In the genomic region with DNA sequence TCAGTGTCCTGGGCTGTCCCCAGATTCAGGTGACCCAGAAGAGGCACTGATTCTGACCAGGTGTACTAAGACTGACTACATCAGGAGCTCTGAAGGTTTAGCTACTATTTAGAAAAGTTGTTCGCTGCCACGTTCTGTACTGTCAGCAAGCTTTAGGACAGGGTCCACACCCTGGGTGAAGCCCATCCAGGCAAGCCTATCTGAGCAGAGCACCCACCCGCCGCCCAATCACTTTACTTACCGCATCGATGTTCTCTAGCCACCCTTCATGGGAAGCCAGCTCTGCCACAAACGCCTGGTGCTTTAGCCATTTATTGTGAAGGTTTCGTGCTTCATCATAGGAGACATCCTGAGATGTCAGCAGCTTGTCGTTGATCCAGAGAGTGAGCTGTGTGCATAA, we compare ENCODE assay signal across 1 cellular context.
TF ChIP-seq lines count a peak whose summit lies in the region.

No MANE protein-coding gene starts in this region.

TF ChIP-seq in GM23338, 12 proteins besides CTCF, POLR2A, EP300 and RAD21 (continued from another document):
- TF ChIP-seq, protein P1, sequence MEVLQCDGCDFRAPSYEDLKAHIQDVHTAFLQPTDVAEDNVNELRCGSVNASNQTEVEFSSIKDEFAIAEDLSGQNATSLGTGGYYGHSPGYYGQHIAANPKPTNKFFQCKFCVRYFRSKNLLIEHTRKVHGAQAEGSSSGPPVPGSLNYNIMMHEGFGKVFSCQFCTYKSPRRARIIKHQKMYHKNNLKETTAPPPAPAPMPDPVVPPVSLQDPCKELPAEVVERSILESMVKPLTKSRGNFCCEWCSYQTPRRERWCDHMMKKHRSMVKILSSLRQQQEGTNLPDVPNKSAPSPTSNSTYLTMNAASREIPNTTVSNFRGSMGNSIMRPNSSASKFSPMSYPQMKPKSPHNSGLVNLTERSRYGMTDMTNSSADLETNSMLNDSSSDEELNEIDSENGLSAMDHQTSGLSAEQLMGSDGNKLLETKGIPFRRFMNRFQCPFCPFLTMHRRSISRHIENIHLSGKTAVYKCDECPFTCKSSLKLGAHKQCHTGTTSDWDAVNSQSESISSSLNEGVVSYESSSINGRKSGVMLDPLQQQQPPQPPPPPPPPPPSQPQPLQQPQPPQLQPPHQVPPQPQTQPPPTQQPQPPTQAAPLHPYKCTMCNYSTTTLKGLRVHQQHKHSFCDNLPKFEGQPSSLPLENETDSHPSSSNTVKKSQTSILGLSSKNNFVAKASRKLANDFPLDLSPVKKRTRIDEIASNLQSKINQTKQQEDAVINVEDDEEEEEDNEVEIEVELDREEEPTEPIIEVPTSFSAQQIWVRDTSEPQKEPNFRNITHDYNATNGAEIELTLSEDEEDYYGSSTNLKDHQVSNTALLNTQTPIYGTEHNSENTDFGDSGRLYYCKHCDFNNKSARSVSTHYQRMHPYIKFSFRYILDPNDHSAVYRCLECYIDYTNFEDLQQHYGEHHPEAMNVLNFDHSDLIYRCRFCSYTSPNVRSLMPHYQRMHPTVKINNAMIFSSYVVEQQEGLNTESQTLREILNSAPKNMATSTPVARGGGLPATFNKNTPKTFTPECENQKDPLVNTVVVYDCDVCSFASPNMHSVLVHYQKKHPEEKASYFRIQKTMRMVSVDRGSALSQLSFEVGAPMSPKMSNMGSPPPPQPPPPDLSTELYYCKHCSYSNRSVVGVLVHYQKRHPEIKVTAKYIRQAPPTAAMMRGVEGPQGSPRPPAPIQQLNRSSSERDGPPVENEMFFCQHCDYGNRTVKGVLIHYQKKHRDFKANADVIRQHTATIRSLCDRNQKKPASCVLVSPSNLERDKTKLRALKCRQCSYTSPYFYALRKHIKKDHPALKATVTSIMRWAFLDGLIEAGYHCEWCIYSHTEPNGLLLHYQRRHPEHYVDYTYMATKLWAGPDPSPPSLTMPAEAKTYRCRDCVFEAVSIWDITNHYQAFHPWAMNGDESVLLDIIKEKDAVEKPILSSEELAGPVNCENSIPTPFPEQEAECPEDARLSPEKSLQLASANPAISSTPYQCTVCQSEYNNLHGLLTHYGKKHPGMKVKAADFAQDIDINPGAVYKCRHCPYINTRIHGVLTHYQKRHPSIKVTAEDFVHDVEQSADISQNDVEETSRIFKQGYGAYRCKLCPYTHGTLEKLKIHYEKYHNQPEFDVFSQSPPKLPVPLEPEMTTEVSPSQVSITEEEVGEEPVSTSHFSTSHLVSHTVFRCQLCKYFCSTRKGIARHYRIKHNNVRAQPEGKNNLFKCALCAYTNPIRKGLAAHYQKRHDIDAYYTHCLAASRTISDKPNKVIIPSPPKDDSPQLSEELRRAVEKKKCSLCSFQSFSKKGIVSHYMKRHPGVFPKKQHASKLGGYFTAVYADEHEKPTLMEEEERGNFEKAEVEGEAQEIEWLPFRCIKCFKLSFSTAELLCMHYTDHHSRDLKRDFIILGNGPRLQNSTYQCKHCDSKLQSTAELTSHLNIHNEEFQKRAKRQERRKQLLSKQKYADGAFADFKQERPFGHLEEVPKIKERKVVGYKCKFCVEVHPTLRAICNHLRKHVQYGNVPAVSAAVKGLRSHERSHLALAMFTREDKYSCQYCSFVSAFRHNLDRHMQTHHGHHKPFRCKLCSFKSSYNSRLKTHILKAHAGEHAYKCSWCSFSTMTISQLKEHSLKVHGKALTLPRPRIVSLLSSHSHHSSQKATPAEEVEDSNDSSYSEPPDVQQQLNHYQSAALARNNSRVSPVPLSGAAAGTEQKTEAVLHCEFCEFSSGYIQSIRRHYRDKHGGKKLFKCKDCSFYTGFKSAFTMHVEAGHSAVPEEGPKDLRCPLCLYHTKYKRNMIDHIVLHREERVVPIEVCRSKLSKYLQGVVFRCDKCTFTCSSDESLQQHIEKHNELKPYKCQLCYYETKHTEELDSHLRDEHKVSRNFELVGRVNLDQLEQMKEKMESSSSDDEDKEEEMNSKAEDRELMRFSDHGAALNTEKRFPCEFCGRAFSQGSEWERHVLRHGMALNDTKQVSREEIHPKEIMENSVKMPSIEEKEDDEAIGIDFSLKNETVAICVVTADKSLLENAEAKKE (CRISPR knock-in tag; IDR thresholded peaks at IDR 0.05), result no peak
- no peak for TF ChIP-seq ZNF114 (CRISPR knock-in tag; IDR thresholded peaks at IDR 0.05)
- TF ChIP-seq, protein P2, sequence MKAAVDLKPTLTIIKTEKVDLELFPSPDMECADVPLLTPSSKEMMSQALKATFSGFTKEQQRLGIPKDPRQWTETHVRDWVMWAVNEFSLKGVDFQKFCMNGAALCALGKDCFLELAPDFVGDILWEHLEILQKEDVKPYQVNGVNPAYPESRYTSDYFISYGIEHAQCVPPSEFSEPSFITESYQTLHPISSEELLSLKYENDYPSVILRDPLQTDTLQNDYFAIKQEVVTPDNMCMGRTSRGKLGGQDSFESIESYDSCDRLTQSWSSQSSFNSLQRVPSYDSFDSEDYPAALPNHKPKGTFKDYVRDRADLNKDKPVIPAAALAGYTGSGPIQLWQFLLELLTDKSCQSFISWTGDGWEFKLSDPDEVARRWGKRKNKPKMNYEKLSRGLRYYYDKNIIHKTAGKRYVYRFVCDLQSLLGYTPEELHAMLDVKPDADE (IDR thresholded peaks at IDR 0.05), result no peak
- TF ChIP-seq STAT1 (IDR thresholded peaks at IDR 0.05; ENCODE audit: unreplicated experiment), result no peak
- no peak for TF ChIP-seq CREB1 (CRISPR knock-in tag; IDR thresholded peaks at IDR 0.05; ENCODE audit: low read depth)
- TF ChIP-seq NANOG (IDR thresholded peaks at IDR 0.05; ENCODE audit: borderline replicate concordance), result no peak
